ENCODE assay signal across 30 cellular contexts in genomic region chr3:55583475-55583874, GRCh38.
"Had no signal": no experiment of that assay in that cellular context is flagged by ENCODE, and none has a peak within 500 bp of the region (broad histone marks: within the 10 kb centered on the region; RNA-seq: fewer than 3 reads in every experiment).

No MANE protein-coding gene starts in this region.

- H2AFZ ChIP-seq: neural progenitor cell, parathyroid adenoma had no signal

- H3K9me3 ChIP-seq: ovary, suprapubic skin, testis, tibial artery, transverse colon, vagina had no signal

- H3K4me1 ChIP-seq: parathyroid adenoma, spleen, testis, tibial artery, upper lobe of left lung had no signal

- ATAC-seq: natural killer cell; psoas muscle; right cardiac atrium; right lobe of liver; stimulated activated memory B cell treated with anti-CD40 and anti-IgM and Interleukin-4, amounts not matched to agents 10 μg/mL and 1 μg/mL and 100 μg/mL, for 72 hours; stimulated activated naive CD8-positive, alpha-beta T cell treated with anti-CD3 and anti-CD28 coated beads, Interleukin-15, amount 100 ng/mL, for 72 hours; stimulated activated naive CD8-positive, alpha-beta T cell treated with anti-CD3 and anti-CD28 coated beads, Interleukin-15, Interleukin-2, amounts not matched to agents 100 U/mL and 50 U/mL, for 24 hours had no signal

- H3K4me1 Mint-ChIP-seq: natural killer cell; stimulated activated memory B cell treated with anti-CD40 and anti-IgM and Interleukin-4, amounts not matched to agents 10 μg/mL and 1 μg/mL and 100 μg/mL, for 72 hours; stimulated activated naive CD8-positive, alpha-beta T cell treated with anti-CD3 and anti-CD28 coated beads, Interleukin-15, amount 100 ng/mL, for 72 hours had no signal

- H3K27me3 Mint-ChIP-seq: stimulated activated memory B cell treated with anti-CD40 and anti-IgM and Interleukin-4, amounts not matched to agents 10 μg/mL and 1 μg/mL and 100 μg/mL, for 72 hours; stimulated activated naive CD8-positive, alpha-beta T cell treated with anti-CD3 and anti-CD28 coated beads, Interleukin-15, amount 100 ng/mL, for 72 hours had no signal

- H3K36me3 Mint-ChIP-seq: natural killer cell; neural progenitor cell; stimulated activated memory B cell treated with anti-CD40 and anti-IgM and Interleukin-4, amounts not matched to agents 10 μg/mL and 1 μg/mL and 100 μg/mL, for 72 hours had no signal

- H3K9ac ChIP-seq: neural progenitor cell, parathyroid adenoma had no signal

- DNase-seq: natural killer cell; occipital lobe; ovary; posterior cingulate gyrus; psoas muscle; right cardiac atrium; right lobe of liver; spleen; stimulated activated CD4-positive, alpha-beta T cell treated with anti-CD3 and anti-CD28 coated beads, Interleukin-12 subunit alpha, Interleukin-12 subunit beta, amount 100 ng/mL, for 4 hours; stimulated activated CD4-positive, alpha-beta T cell treated with anti-CD3 and anti-CD28 coated beads, Interleukin-1b, Interleukin-23, amount 100 ng/mL, for 48 hours; stimulated activated CD4-positive, alpha-beta T cell treated with anti-CD3 and anti-CD28 coated beads, Interleukin-4, amount 100 ng/mL, for 1 hour; stimulated activated CD4-positive, alpha-beta T cell treated with anti-CD3 and anti-CD28 coated beads, Interleukin-4, amount 100 ng/mL, for 4 hours; stimulated activated CD8-positive, alpha-beta memory T cell treated with anti-CD3 and anti-CD28 coated beads, Interleukin-4, amount 100 ng/mL, for 48 hours; stimulated activated naive CD4-positive, alpha-beta T cell; stimulated activated naive CD8-positive, alpha-beta T cell treated with anti-CD3 and anti-CD28 coated beads, Interleukin-15, amount 100 ng/mL, for 72 hours; stimulated activated naive CD8-positive, alpha-beta T cell treated with anti-CD3 and anti-CD28 coated beads, Interleukin-15, Interleukin-2, amounts not matched to agents 100 U/mL and 50 U/mL, for 24 hours; substantia nigra; testis; tibial artery; transverse colon; upper lobe of left lung had no signal

- H3K9me3 Mint-ChIP-seq: natural killer cell had no signal

- H3K27me3 ChIP-seq: neural progenitor cell, ovary, right lobe of liver, spleen, suprapubic skin, testis, transverse colon, upper lobe of left lung, vagina had no signal

- H3K4me2 ChIP-seq: neural progenitor cell, smooth muscle cell had no signal

- H3K36me3 ChIP-seq: neural progenitor cell, ovary, right lobe of liver, spleen, suprapubic skin, tibial artery, transverse colon, upper lobe of left lung, vagina had no signal

- H3K27ac Mint-ChIP-seq: natural killer cell; nephron; neural progenitor cell; progenitor cell of endocrine pancreas; stimulated activated memory B cell treated with anti-CD40 and anti-IgM and Interleukin-4, amounts not matched to agents 10 μg/mL and 1 μg/mL and 100 μg/mL, for 72 hours; stimulated activated naive CD8-positive, alpha-beta T cell treated with anti-CD3 and anti-CD28 coated beads, Interleukin-15, amount 100 ng/mL, for 72 hours had no signal

- H3K27ac ChIP-seq: neural progenitor cell, ovary, parathyroid adenoma, psoas muscle, right lobe of liver, skin epidermis, spleen, suprapubic skin, testis, tibial artery, transverse colon, upper lobe of left lung, vagina had no signal

- H3K4me3 Mint-ChIP-seq: natural killer cell; nephron; neural progenitor cell; stimulated activated memory B cell treated with anti-CD40 and anti-IgM and Interleukin-4, amounts not matched to agents 10 μg/mL and 1 μg/mL and 100 μg/mL, for 72 hours; stimulated activated naive CD8-positive, alpha-beta T cell treated with anti-CD3 and anti-CD28 coated beads, Interleukin-15, amount 100 ng/mL, for 72 hours had no signal

- H3K4me3 ChIP-seq: neural progenitor cell, ovary, psoas muscle, right lobe of liver, skin epidermis, smooth muscle cell, spleen, suprapubic skin, testis, tibial artery, transverse colon, upper lobe of left lung, vagina had no signal
